Comparison of ENCODE assay signal across 17 cellular contexts in the genomic region with DNA sequence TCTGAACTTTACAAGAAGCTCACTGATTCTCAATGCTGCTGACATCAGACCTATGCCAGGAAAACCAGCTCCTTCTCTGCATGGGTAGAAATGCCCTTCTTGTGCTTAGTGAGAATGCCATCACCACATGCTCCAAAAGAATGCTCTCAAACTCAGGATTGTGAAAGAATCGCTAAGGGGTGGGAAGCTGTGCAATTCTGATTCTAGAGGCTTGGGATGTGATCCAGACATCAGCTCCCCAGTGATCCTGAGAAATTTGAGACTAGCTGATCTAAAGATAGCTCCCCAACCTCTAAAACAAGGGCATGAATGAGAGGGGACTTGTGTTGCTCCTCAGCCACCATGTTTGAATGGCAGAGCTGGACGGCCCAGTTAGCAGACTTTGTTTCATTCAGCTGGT.
DNase-seq lines count a peak whose midpoint lies in the region; ATAC-seq and TF ChIP-seq lines count a peak whose summit lies in the region.
"Had no signal": no experiment of that assay in that cellular context is flagged by ENCODE, and none has a peak within 500 bp of the region (broad histone marks: within the 10 kb centered on the region; RNA-seq: fewer than 3 reads in every experiment).

No MANE protein-coding gene starts in this region.

- H2AK5ac ChIP-seq in trophoblast cell (ENCODE audit: low read length): no peak overlapping the region

- no peaks in the 10 kb centered on the region for H3K79me2 ChIP-seq in trophoblast cell (ENCODE audit: control insufficient read depth, insufficient read depth, low read length, poor library complexity)

- intact Hi-C loops in aorta (cut with DNase I): no loop called here

- no peak overlapping the region for H3K14ac ChIP-seq in trophoblast cell (ENCODE audit: low read length)

- no CpG with 5 or more reads among the region's 2 CpGs for WGBS in trophoblast cell (ENCODE audit: extremely low coverage, insufficient coverage, insufficient read length)
- 17 to 25% methylated on average over 2 of the region's 2 CpGs for WGBS in aorta, 2 donors

- no peak for ATAC-seq in aorta (ENCODE audit: low FRiP score)
- ATAC-seq: activated CD8-positive, alpha-beta T cell treated with anti-CD3 and anti-CD28 coated beads, Interleukin-2, amount 10 ng/mL, durations not matched to agents 7 days and 5 days had no signal

- H4K12ac ChIP-seq in trophoblast cell (ENCODE audit: low read depth, low read length): no peak overlapping the region

- peaks cover 7% of the 10 kb centered on the region for H3K79me1 ChIP-seq in trophoblast cell (ENCODE audit: low read length)

- H2BK120ac ChIP-seq in trophoblast cell (ENCODE audit: insufficient read depth, low read length, poor library complexity): peak overlapping the region; percentile 14

- H3K27me3 ChIP-seq in trophoblast cell (ENCODE audit: insufficient read depth, low read length): no peaks in the 10 kb centered on the region
- H3K27me3 ChIP-seq in aorta (ENCODE audit: control insufficient read depth in 1 of 2, insufficient read depth in 2 of 2, low read length in 1 of 2): no peaks in the 10 kb centered on the region
- H3K27me3 ChIP-seq: pancreas, SJCRH30, upper lobe of left lung had no signal

- H3K27ac ChIP-seq in trophoblast cell (ENCODE audit: low read depth, low read length): no peak overlapping the region
- peak overlapping the region in 1 of 2 donors; percentile 22 for H3K27ac ChIP-seq in aorta (ENCODE audit: low read depth in 1 of 2, low read length in 2 of 2)
- H3K27ac ChIP-seq: C4-2B, epithelial cell of prostate, HL-60, pancreas, SJCRH30, upper lobe of left lung had no signal

- H2AFZ ChIP-seq in trophoblast cell (ENCODE audit: insufficient read depth, low read length, poor library complexity): no peak overlapping the region

- H3K9me3 ChIP-seq in trophoblast cell (ENCODE audit: insufficient read depth, low read depth, low read length) (peaks cover 5% of the 10 kb centered on the region), aorta (ENCODE audit: control insufficient read depth, low read length) (no peaks in the 10 kb centered on the region)
- H3K9me3 ChIP-seq: pancreas, SJCRH30 had no signal

- no peak overlapping the region for H3K4me3 ChIP-seq in trophoblast cell (ENCODE audit: low read depth, low read length)
- H3K4me3 ChIP-seq in aorta (ENCODE audit: low read length in 2 of 2): no peak overlapping the region
- H3K4me3 ChIP-seq: pancreas, SJCRH30, upper lobe of left lung had no signal

- TF ChIP-seq CTCF in AG09319 (IDR thresholded peaks at IDR 0.05; ENCODE audit: low read depth, low read length) (no peak), GM20000 (IDR thresholded peaks at IDR 0.05; ENCODE audit: extremely low read depth, missing control alignments) (no peak)

- H2BK12ac ChIP-seq in trophoblast cell (ENCODE audit: low read length): peak overlapping the region; percentile 72

- no peaks in the 10 kb centered on the region for H3K36me3 ChIP-seq in trophoblast cell (ENCODE audit: control insufficient read depth in 1 of 2, insufficient read depth in 2 of 2, low read length in 2 of 2)
- no peaks in the 10 kb centered on the region for H3K36me3 ChIP-seq in aorta (ENCODE audit: control insufficient read depth in 1 of 2, insufficient read depth in 2 of 2, low read length in 1 of 2)
- H3K36me3 ChIP-seq: pancreas, SJCRH30, upper lobe of left lung had no signal

- H3K4me2 ChIP-seq in trophoblast cell (ENCODE audit: low read length): no peak overlapping the region

- H3K23ac ChIP-seq in trophoblast cell (ENCODE audit: low read length): no peak overlapping the region

- H3K4me1 ChIP-seq in trophoblast cell (ENCODE audit: control insufficient read depth in 1 of 2, insufficient read depth in 2 of 2, low read length in 2 of 2) (peaks cover 11 to 14% of the 10 kb centered on the region in 2 experiments), aorta (ENCODE audit: control insufficient read depth in 1 of 2, insufficient read depth in 2 of 2, low read length in 2 of 2) (no peaks in the 10 kb centered on the region)
- H3K4me1 ChIP-seq: pancreas, SJCRH30, upper lobe of left lung had no signal

- H3K9ac ChIP-seq in trophoblast cell (ENCODE audit: low read length): no peak overlapping the region

- no peak overlapping the region for H4K8ac ChIP-seq in trophoblast cell (ENCODE audit: low read depth, low read length)

- DNase-seq in AG09319 (ENCODE audit: extremely low read depth, low read depth) (peak; percentile 63), NCI-H226 (peak; percentile 73), fibroblast of gingiva (ENCODE audit: low read depth) (peak; percentile 90), trophoblast cell (peak in 1 of 2 donors; percentile 4), GM20000 (ENCODE audit: low spot score) (no peak), islet precursor cell (no peak), aorta (no peak)
- DNase-seq in central memory CD4-positive, alpha-beta T cell: no peak
- DNase-seq: activated CD8-positive, alpha-beta T cell treated with anti-CD3 and anti-CD28 coated beads, Interleukin-2, amount 10 ng/mL, durations not matched to agents 7 days and 5 days; activated effector memory CD4-positive, alpha-beta T cell treated with Interleukin-2 at 50 U/mL for 16 hours; NCI-H2107; pancreas; SJCRH30; upper lobe of left lung had no signal

- no peak overlapping the region for H3K4ac ChIP-seq in trophoblast cell (ENCODE audit: low read depth, low read length)

- H2BK5ac ChIP-seq in trophoblast cell (ENCODE audit: low read depth, low read length, poor library complexity): no peak overlapping the region

- peak overlapping the region; percentile 45 for H4K91ac ChIP-seq in trophoblast cell (ENCODE audit: low read depth, low read length)

- no peak overlapping the region for H3K18ac ChIP-seq in trophoblast cell (ENCODE audit: low read length)

Comparison
In these comparisons a context has a peak if more than half of its experiments do, and no peak if none do; other contexts are left out.
1. DNase-seq: peak in AG09319 (single experiment), NCI-H226 (single experiment) and fibroblast of gingiva (single experiment); none in central memory CD4-positive, alpha-beta T cell (single experiment), GM20000 (single experiment), islet precursor cell (single experiment) and aorta (0 of 2).